29 cellular contexts compared by ENCODE assay signal in genomic region chr2:46020416-46020815, GRCh38.
DNase-seq lines count a peak whose midpoint lies in the region; ATAC-seq, FAIRE-seq and TF ChIP-seq lines count a peak whose summit lies in the region.
"Had no signal": no experiment of that assay in that cellular context is flagged by ENCODE, and none has a peak within 500 bp of the region (broad histone marks: within the 10 kb centered on the region; RNA-seq: fewer than 3 reads in every experiment).

No MANE protein-coding gene starts in this region.

- H4K20me1 ChIP-seq in IMR-90 (ENCODE audit: insufficient read depth, low read length): no peaks in the 10 kb centered on the region

- H2BK20ac ChIP-seq in IMR-90 (ENCODE audit: low read depth, low read length): peak overlapping the region; percentile 2; the same call in 1 of the 2 replicates

- H2AK5ac ChIP-seq in IMR-90 (ENCODE audit: low read depth, low read length): 0 out of 2 replicates have a peak overlapping the region, but pooled peaks have one; percentile 0

- in situ Hi-C loops in IMR-90 (cut with MboI; ENCODE audit: low sequenced_read_pairs): loop anchor here (25.0 kb wide), 1 partner anchor 342 kb away; no protein-coding TSS in a partner anchor
- in situ Hi-C loops in brain microvascular endothelial cell (cut with HindIII; ENCODE audit: low pct_ligation_motif_present, low sequenced_read_pairs): no loop called here

- H3K9me1 ChIP-seq in IMR-90 (ENCODE audit: insufficient read depth, low read length): peaks cover 10% of the 10 kb centered on the region

- H4K5ac ChIP-seq in IMR-90 (ENCODE audit: low read depth, low read length): no peak overlapping the region

- H4K91ac ChIP-seq in IMR-90 (ENCODE audit: insufficient read depth, low read depth, low read length): no peak overlapping the region

- H3K14ac ChIP-seq in IMR-90 (replicated peaks; ENCODE audit: low read depth, low read length): no peak overlapping the region

- H3K9me3 Mint-ChIP-seq in stimulated activated naive CD8-positive, alpha-beta T cell treated with anti-CD3 and anti-CD28 coated beads, Interleukin-15, Interleukin-2, amounts not matched to agents 100 ng/mL and 50 ng/mL, for 24 hours: no peaks in the 10 kb centered on the region
- H3K9me3 Mint-ChIP-seq in stimulated activated naive CD8-positive, alpha-beta T cell treated with anti-CD3 and anti-CD28 coated beads, Interleukin-15, amount 100 ng/mL, for 72 hours: no peaks in the 10 kb centered on the region
- H3K9me3 Mint-ChIP-seq: activated B cell treated with CpG ODN at 0.5 μM for 24 hours, CD14-positive monocyte, naive B cell had no signal

- H3K27me3 Mint-ChIP-seq in stimulated activated naive CD8-positive, alpha-beta T cell treated with anti-CD3 and anti-CD28 coated beads, Interleukin-15, Interleukin-2, amounts not matched to agents 100 ng/mL and 50 ng/mL, for 24 hours: no peaks in the 10 kb centered on the region
- no peaks in the 10 kb centered on the region for H3K27me3 Mint-ChIP-seq in stimulated activated naive CD8-positive, alpha-beta T cell treated with anti-CD3 and anti-CD28 coated beads, Interleukin-15, amount 100 ng/mL, for 72 hours
- H3K27me3 Mint-ChIP-seq: activated B cell treated with CpG ODN at 0.5 μM for 24 hours, naive B cell had no signal

- H3K4me1 ChIP-seq in IMR-90 (ENCODE audit: control insufficient read depth, insufficient read depth, low read length) (peaks cover 3% of the 10 kb centered on the region), kidney (ENCODE audit: control insufficient read depth in 1 of 2, insufficient read depth in 1 of 2, low read depth in 1 of 2, low read length in 2 of 2) (peaks cover 0 to 2% of the 10 kb centered on the region in 2 donors)
- H3K4me1 ChIP-seq: body of pancreas had no signal

- dilution Hi-C loops in IMR-90 (cut with HindIII; ENCODE audit: low sequenced_read_pairs, unreplicated experiment): no loop called here

- no peak overlapping the region for H3K4me3 Mint-ChIP-seq in stimulated activated naive CD8-positive, alpha-beta T cell treated with anti-CD3 and anti-CD28 coated beads, Interleukin-15, Interleukin-2, amounts not matched to agents 100 ng/mL and 50 ng/mL, for 24 hours
- no peak overlapping the region for H3K4me3 Mint-ChIP-seq in stimulated activated naive CD8-positive, alpha-beta T cell treated with anti-CD3 and anti-CD28 coated beads, Interleukin-15, amount 100 ng/mL, for 72 hours
- H3K4me3 Mint-ChIP-seq: activated B cell treated with CpG ODN at 0.5 μM for 24 hours, CD14-positive monocyte, naive B cell had no signal

- H3K9me3 ChIP-seq in IMR-90 (ENCODE audit: control insufficient read depth, insufficient read depth, low read length) (0 out of 2 replicates have a peak, but pooled peaks cover 2% of the 10 kb centered on the region), kidney (ENCODE audit: control insufficient read depth in 1 of 2, low read length in 2 of 2) (no peaks in the 10 kb centered on the region), MG63 (no peaks in the 10 kb centered on the region)
- H3K9me3 ChIP-seq: adrenal gland, body of pancreas, esophagus squamous epithelium, heart left ventricle, prostate gland, right lobe of liver, tibial nerve had no signal

- H2BK120ac ChIP-seq in IMR-90 (ENCODE audit: low read depth, low read length): no peak overlapping the region

- no peak overlapping the region for H2AFZ ChIP-seq in IMR-90 (replicated peaks; ENCODE audit: low read length, poor library complexity)

- no peak overlapping the region for H3K56ac ChIP-seq in IMR-90 (ENCODE audit: extremely low read depth, insufficient read depth, low read length)

- no peak overlapping the region for H3K18ac ChIP-seq in IMR-90 (ENCODE audit: low read depth, low read length)

- H3K36me3 ChIP-seq in IMR-90 (ENCODE audit: control insufficient read depth, insufficient read depth, low read length) (peaks cover 6% of the 10 kb centered on the region), brain microvascular endothelial cell (replicated peaks) (no peaks in the 10 kb centered on the region), kidney (ENCODE audit: control insufficient read depth in 1 of 2, insufficient read depth in 2 of 2, low read length in 2 of 2) (peaks cover 0 to 4% of the 10 kb centered on the region in 2 donors), MG63 (peaks cover 22% of the 10 kb centered on the region)
- H3K36me3 ChIP-seq: adrenal gland, prostate gland, right lobe of liver had no signal

- no peaks in the 10 kb centered on the region for H3K27me3 ChIP-seq in IMR-90 (ENCODE audit: control insufficient read depth, insufficient read depth, low read length)
- no peaks in the 10 kb centered on the region for H3K27me3 ChIP-seq in brain microvascular endothelial cell (replicated peaks)
- no peaks in the 10 kb centered on the region for H3K27me3 ChIP-seq in MG63
- H3K27me3 ChIP-seq: adrenal gland, body of pancreas, dorsolateral prefrontal cortex, esophagus squamous epithelium, heart left ventricle, right lobe of liver, tibial nerve had no signal

- BruUV-seq in IMR-90 (replicated peaks; lab: Mats Ljungman, UMichigan): no TSS peak

- TF ChIP-seq POLR2A in IMR-90 (IDR thresholded peaks at IDR 0.05; ENCODE audit: low read depth, low read length): no peak

- TF ChIP-seq RAD21 in IMR-90 (IDR thresholded peaks at IDR 0.05; ENCODE audit: low read length): no peak

- no peak overlapping the region for H2AK9ac ChIP-seq in IMR-90 (replicated peaks; ENCODE audit: low read depth, low read length, poor library complexity)

- peaks cover 10% of the 10 kb centered on the region for H3K4me1 Mint-ChIP-seq in stimulated activated naive CD8-positive, alpha-beta T cell treated with anti-CD3 and anti-CD28 coated beads, Interleukin-15, Interleukin-2, amounts not matched to agents 100 ng/mL and 50 ng/mL, for 24 hours (ENCODE audit: low read depth)
- no peaks in the 10 kb centered on the region for H3K4me1 Mint-ChIP-seq in stimulated activated naive CD8-positive, alpha-beta T cell treated with anti-CD3 and anti-CD28 coated beads, Interleukin-15, amount 100 ng/mL, for 72 hours
- H3K4me1 Mint-ChIP-seq: activated B cell treated with CpG ODN at 0.5 μM for 24 hours had no signal

- no peak for ATAC-seq in stimulated activated naive CD8-positive, alpha-beta T cell treated with anti-CD3 and anti-CD28 coated beads, Interleukin-15, amount 100 ng/mL, for 72 hours
- ATAC-seq in IMR-90 (ENCODE audit: low read depth): peak; percentile 44
- ATAC-seq: body of pancreas, heart left ventricle, right lobe of liver had no signal

- H3K27ac ChIP-seq in IMR-90 (ENCODE audit: insufficient read depth, low read length): no peak overlapping the region
- no peak overlapping the region for H3K27ac ChIP-seq in brain microvascular endothelial cell
- H3K27ac ChIP-seq in kidney (ENCODE audit: low read depth in 2 of 2, low read length in 2 of 2): no peak overlapping the region
- H3K27ac ChIP-seq: adrenal gland, body of pancreas, dorsolateral prefrontal cortex, esophagus squamous epithelium, heart left ventricle, prostate gland, right lobe of liver, RWPE1, tibial nerve had no signal

- no peak for FAIRE-seq in kidney (lab: Jason Lieb, UNC)
- FAIRE-seq: endometrium, keratinocyte had no signal

- peaks cover 18% of the 10 kb centered on the region for H3K36me3 Mint-ChIP-seq in stimulated activated naive CD8-positive, alpha-beta T cell treated with anti-CD3 and anti-CD28 coated beads, Interleukin-15, Interleukin-2, amounts not matched to agents 100 ng/mL and 50 ng/mL, for 24 hours (ENCODE audit: low read depth)

- CTCF ChIA-PET in IMR-90 (lab: Yijun Ruan, JAX): interaction anchor here (1.6 kb wide), 1 partner anchor 9 kb away, joined by 3 read pairs; no protein-coding TSS in a partner anchor

- H3K9ac ChIP-seq in IMR-90 (ENCODE audit: low read depth, low read length) (no peak overlapping the region), kidney (ENCODE audit: low read length in 2 of 2) (no peak overlapping the region)

- POLR2A ChIA-PET in IMR-90 (lab: Charles Lee; ENCODE audit: unreplicated experiment): no interaction called here

- no peak overlapping the region for H3K23ac ChIP-seq in IMR-90 (ENCODE audit: low read depth, low read length)

- no peak overlapping the region for H3K4me2 ChIP-seq in IMR-90 (ENCODE audit: low read depth, low read length)

- 0 out of 4 replicates have a peak, but pooled peaks cover 0 to 5% of the 10 kb centered on the region in 2 experiments for H3K79me1 ChIP-seq in IMR-90 (ENCODE audit: low read depth in 1 of 2, low read length in 2 of 2)

- H2BK15ac ChIP-seq in IMR-90 (ENCODE audit: low read depth, low read length): no peak overlapping the region; the same call in 2 of the 3 replicates

- H3K4ac ChIP-seq in IMR-90 (ENCODE audit: low read depth, low read length): no peak overlapping the region

- WGBS in IMR-90 (ENCODE audit: extremely low coverage in 2 of 2, insufficient read length in 1 of 2), 2 experiments: 100% methylated on average over 1 of the region's 2 CpGs; no CpG with 5 or more reads in 1 of the 2 experiments

- H3K27ac Mint-ChIP-seq in stimulated activated naive CD8-positive, alpha-beta T cell treated with anti-CD3 and anti-CD28 coated beads, Interleukin-15, Interleukin-2, amounts not matched to agents 100 ng/mL and 50 ng/mL, for 24 hours: peak overlapping the region; percentile 6
- no peak overlapping the region for H3K27ac Mint-ChIP-seq in stimulated activated naive CD8-positive, alpha-beta T cell treated with anti-CD3 and anti-CD28 coated beads, Interleukin-15, amount 100 ng/mL, for 72 hours
- H3K27ac Mint-ChIP-seq: activated B cell treated with CpG ODN at 0.5 μM for 24 hours had no signal

- H2BK5ac ChIP-seq in IMR-90 (ENCODE audit: low read depth, low read length, poor library complexity, severe bottlenecking): peak overlapping the region; percentile 23

- TF ChIP-seq CTCF in IMR-90 (conservative IDR thresholded peaks at IDR 0.05; ENCODE audit: low read depth, low read length) (no peak), brain microvascular endothelial cell (IDR thresholded peaks at IDR 0.05; ENCODE audit: low read depth, low read length, missing control alignments) (no peak), kidney (IDR thresholded peaks at IDR 0.05; ENCODE audit: borderline replicate concordance, extremely low read depth, insufficient read depth) (no peak)

- H3K4me3 ChIP-seq in IMR-90 (ENCODE audit: insufficient read depth, low read depth, low read length) (no peak overlapping the region), brain microvascular endothelial cell (ENCODE audit: low read depth, low read length) (no peak overlapping the region), kidney (ENCODE audit: low read length in 2 of 2) (no peak overlapping the region), MG63 (no peak overlapping the region)
- H3K4me3 ChIP-seq: adrenal gland, body of pancreas, dorsolateral prefrontal cortex, esophagus squamous epithelium, heart left ventricle, prostate gland, right lobe of liver, tibial nerve had no signal

- 0 out of 4 replicates have a peak overlapping the region, but pooled peaks of 1 of the 2 experiments have one; percentile 0 for H4K8ac ChIP-seq in IMR-90 (ENCODE audit: low read depth in 2 of 2, low read length in 2 of 2)

- intact Hi-C loops in IMR-90 (cut with micrococcal nuclease) (no loop called here), kidney (cut with DNase I) (no loop called here)

- DNase-seq in stimulated activated naive CD8-positive, alpha-beta T cell treated with anti-CD3 and anti-CD28 coated beads, Interleukin-15, amount 100 ng/mL, for 72 hours: no peak
- DNase-seq in IMR-90 (peak; percentile 69), brain microvascular endothelial cell (peak; percentile 24), kidney (no peak), C1 segment of cervical spinal cord (lab: John Stamatoyannopoulos, UW) (no peak), MG63 (no peak)
- DNase-seq: activated B cell treated with CpG ODN at 0.5 μM for 24 hours; activated CD4-positive, alpha-beta T cell treated with anti-CD3 and anti-CD28 coated beads, Interleukin-2, amount 50 U/mL, for 1 hour; adrenal gland; body of pancreas; dorsolateral prefrontal cortex; esophagus squamous epithelium; foreskin melanocyte; GF-D8; heart left ventricle; naive B cell; NCI-H1105; NCI-H187; NCI-H446 treated with DMSO at 0.1 percent for 48 hours; right lobe of liver; stimulated activated CD4-positive, alpha-beta T cell treated with anti-CD3 and anti-CD28 coated beads, Interleukin-12 subunit alpha, Interleukin-12 subunit beta, amount 100 ng/mL, for 4 hours; stimulated activated CD4-positive, alpha-beta T cell treated with anti-CD3 and anti-CD28 coated beads, Interleukin-2, amount 100 ng/mL, for 48 hours had no signal

Comparison
In these comparisons a context has a peak if more than half of its experiments do, and no peak if none do; other contexts are left out.
1. DNase-seq: peak in IMR-90 (single experiment) and brain microvascular endothelial cell (single experiment); none in stimulated activated naive CD8-positive, alpha-beta T cell treated with anti-CD3 and anti-CD28 coated beads, Interleukin-15, amount 100 ng/mL, for 72 hours (0 of 2), kidney (single experiment), C1 segment of cervical spinal cord (0 of 14) and MG63 (single experiment).